ENCODE assay signal across 10 cellular contexts in genomic region chrX:7987160-7987992, GRCh38.
DNase-seq lines count a peak whose midpoint lies in the region; ATAC-seq, FAIRE-seq and TF ChIP-seq lines count a peak whose summit lies in the region.
"Had no signal": no experiment of that assay in that cellular context is flagged by ENCODE, and none has a peak within 500 bp of the region (broad histone marks: within the 10 kb centered on the region; RNA-seq: fewer than 3 reads in every experiment).

No MANE protein-coding gene starts in this region.

- POLR2A ChIA-PET in Caco-2 (lab: Charles Lee) = no interaction called here

- peak; percentile 65 for DNase-seq in astrocyte (ENCODE audit: low read depth)
- no peak for DNase-seq in GM20000 (ENCODE audit: low spot score)
- no peak for DNase-seq in Caco-2
- DNase-seq in activated naive CD4-positive, alpha-beta T cell treated with anti-CD3 and anti-CD28 coated beads, Interleukin-2, amount 10 ng/mL, durations not matched to agents 7 days and 5 days = no peak
- DNase-seq: NCI-H1092, SHP77 treated with DMSO at 0.1 percent for 48 hours had no signal

- H3K27ac Mint-ChIP-seq in astrocyte (ENCODE audit: unreplicated experiment) (peak overlapping the region; percentile 87), Caco-2 (ENCODE audit: unreplicated experiment) (no peak overlapping the region)
- H3K27ac Mint-ChIP-seq in activated naive CD4-positive, alpha-beta T cell treated with anti-CD3 and anti-CD28 coated beads, Interleukin-2, amount 10 ng/mL, durations not matched to agents 7 days and 5 days = no peak overlapping the region

- H3K27me3 ChIP-seq in ACC112 (ENCODE audit: insufficient read depth, low read length) (no peaks in the 10 kb centered on the region), astrocyte (ENCODE audit: insufficient read depth, low read length) (no peaks in the 10 kb centered on the region), Caco-2 (replicated peaks; ENCODE audit: control insufficient read depth, insufficient read depth, low read length) (no peaks in the 10 kb centered on the region)

- H3K27ac ChIP-seq in ACC112 (ENCODE audit: low read depth, low read length) (peak overlapping the region; percentile 85), astrocyte (ENCODE audit: low read depth, low read length) (peak overlapping the region; percentile 91)

- no peak for TF ChIP-seq CTCF in astrocyte (IDR thresholded peaks at IDR 0.05; ENCODE audit: insufficient read depth, low read depth, low read length)
- TF ChIP-seq CTCF in GM20000 (IDR thresholded peaks at IDR 0.05; ENCODE audit: extremely low read depth, missing control alignments) = no peak
- TF ChIP-seq CTCF in Caco-2 (IDR thresholded peaks at IDR 0.05; ENCODE audit: insufficient read depth in 1 of 2, low read depth in 1 of 2, low read length in 1 of 2, severe bottlenecking in 1 of 2, unreplicated experiment in 1 of 2) = no peak

- H3K9me3 Mint-ChIP-seq in astrocyte (ENCODE audit: unreplicated experiment) (peaks cover 2% of the 10 kb centered on the region), Caco-2 (ENCODE audit: unreplicated experiment) (no peaks in the 10 kb centered on the region)
- H3K9me3 Mint-ChIP-seq in activated naive CD4-positive, alpha-beta T cell treated with anti-CD3 and anti-CD28 coated beads, Interleukin-2, amount 10 ng/mL, durations not matched to agents 7 days and 5 days = no peaks in the 10 kb centered on the region

- FAIRE-seq in astrocyte (lab: Jason Lieb, UNC) = no peak

- H3K4me1 Mint-ChIP-seq in astrocyte (ENCODE audit: low read depth, unreplicated experiment) (peaks cover 31% of the 10 kb centered on the region), Caco-2 (ENCODE audit: low read depth, unreplicated experiment) (no peaks in the 10 kb centered on the region)
- no peaks in the 10 kb centered on the region for H3K4me1 Mint-ChIP-seq in activated naive CD4-positive, alpha-beta T cell treated with anti-CD3 and anti-CD28 coated beads, Interleukin-2, amount 10 ng/mL, durations not matched to agents 7 days and 5 days

- no peaks in the 10 kb centered on the region for H3K79me2 ChIP-seq in ACC112 (ENCODE audit: control insufficient read depth, insufficient read depth, low read length, unreplicated experiment)
- no peaks in the 10 kb centered on the region for H3K79me2 ChIP-seq in astrocyte (ENCODE audit: insufficient read depth, low read length)

- no peaks in the 10 kb centered on the region for H4K20me1 ChIP-seq in astrocyte (ENCODE audit: insufficient read depth, low read length)

- no peaks in the 10 kb centered on the region for H3K9me3 ChIP-seq in astrocyte (ENCODE audit: insufficient read depth, low read depth, low read length)
- H3K9me3 ChIP-seq in Caco-2 = no peaks in the 10 kb centered on the region

- H3K9ac ChIP-seq in astrocyte (ENCODE audit: low read length) = peak overlapping the region; percentile 71

- H3K27me3 Mint-ChIP-seq in astrocyte (ENCODE audit: low read depth, unreplicated experiment) (no peaks in the 10 kb centered on the region), Caco-2 (ENCODE audit: insufficient read depth, unreplicated experiment) (no peaks in the 10 kb centered on the region)
- H3K27me3 Mint-ChIP-seq in activated naive CD4-positive, alpha-beta T cell treated with anti-CD3 and anti-CD28 coated beads, Interleukin-2, amount 10 ng/mL, durations not matched to agents 7 days and 5 days = no peaks in the 10 kb centered on the region

- H2AFZ ChIP-seq in ACC112 (ENCODE audit: low read length, unreplicated experiment) = peak overlapping the region; percentile 42
- no peak overlapping the region for H2AFZ ChIP-seq in astrocyte (ENCODE audit: low read depth, low read length)

- H3K36me3 ChIP-seq in ACC112 (ENCODE audit: insufficient read depth, low read length) (no peaks in the 10 kb centered on the region), astrocyte (ENCODE audit: insufficient read depth, low read length) (no peaks in the 10 kb centered on the region), Caco-2 (ENCODE audit: control insufficient read depth, insufficient read depth, low read length) (no peaks in the 10 kb centered on the region)

- BruUV-seq in Caco-2 (replicated peaks; lab: Mats Ljungman, UMichigan) = no TSS peak

- H3K4me3 Mint-ChIP-seq in astrocyte (ENCODE audit: unreplicated experiment) = no peak overlapping the region
- H3K4me3 Mint-ChIP-seq in Caco-2 (ENCODE audit: unreplicated experiment) = no peak overlapping the region
- H3K4me3 Mint-ChIP-seq in activated naive CD4-positive, alpha-beta T cell treated with anti-CD3 and anti-CD28 coated beads, Interleukin-2, amount 10 ng/mL, durations not matched to agents 7 days and 5 days = no peak overlapping the region

- H3K36me3 Mint-ChIP-seq in astrocyte (ENCODE audit: low read depth, unreplicated experiment) = no peaks in the 10 kb centered on the region
- peaks cover 4% of the 10 kb centered on the region for H3K36me3 Mint-ChIP-seq in Caco-2 (ENCODE audit: insufficient read depth, unreplicated experiment)
- no peaks in the 10 kb centered on the region for H3K36me3 Mint-ChIP-seq in activated naive CD4-positive, alpha-beta T cell treated with anti-CD3 and anti-CD28 coated beads, Interleukin-2, amount 10 ng/mL, durations not matched to agents 7 days and 5 days

- H3K4me3 ChIP-seq in ACC112 (ENCODE audit: low read depth, low read length) = peak overlapping the region; percentile 53; the same call in 1 of the 2 replicates
- peak overlapping the region; percentile 3 for H3K4me3 ChIP-seq in astrocyte (ENCODE audit: insufficient read depth, low read depth, low read length)
- H3K4me3 ChIP-seq in Caco-2 (ENCODE audit: low read depth, low read length) = no peak overlapping the region

- CTCF ChIA-PET in Caco-2 (lab: Charles Lee) = no interaction called here
- CTCF ChIA-PET in activated naive CD4-positive, alpha-beta T cell treated with anti-CD3 and anti-CD28 coated beads, Interleukin-2, amount 10 ng/mL, durations not matched to agents 7 days and 5 days (lab: Charles Lee) = no interaction called here

- ATAC-seq in GM19328 (IDR thresholded peaks at IDR 0.05; ENCODE audit: unreplicated experiment) (peak; percentile 58), HG03442 (IDR thresholded peaks at IDR 0.05; ENCODE audit: unreplicated experiment) (peak; percentile 55), GM19467 (IDR thresholded peaks at IDR 0.05; ENCODE audit: unreplicated experiment) (no peak)

- peaks cover 24% of the 10 kb centered on the region for H3K4me1 ChIP-seq in ACC112 (ENCODE audit: control insufficient read depth, insufficient read depth, low read length, unreplicated experiment)
- peaks cover 22% of the 10 kb centered on the region for H3K4me1 ChIP-seq in astrocyte (ENCODE audit: insufficient read depth, low read length)
- H3K4me1 ChIP-seq in Caco-2 = no peaks in the 10 kb centered on the region

- peak overlapping the region; percentile 60 for H3K4me2 ChIP-seq in astrocyte (ENCODE audit: low read length)

- intact Hi-C loops in Caco-2 (cut with micrococcal nuclease; ENCODE audit: unreplicated experiment) = no loop called here
